Comparison of ENCODE assay signal across 17 cellular contexts in the genomic region with DNA sequence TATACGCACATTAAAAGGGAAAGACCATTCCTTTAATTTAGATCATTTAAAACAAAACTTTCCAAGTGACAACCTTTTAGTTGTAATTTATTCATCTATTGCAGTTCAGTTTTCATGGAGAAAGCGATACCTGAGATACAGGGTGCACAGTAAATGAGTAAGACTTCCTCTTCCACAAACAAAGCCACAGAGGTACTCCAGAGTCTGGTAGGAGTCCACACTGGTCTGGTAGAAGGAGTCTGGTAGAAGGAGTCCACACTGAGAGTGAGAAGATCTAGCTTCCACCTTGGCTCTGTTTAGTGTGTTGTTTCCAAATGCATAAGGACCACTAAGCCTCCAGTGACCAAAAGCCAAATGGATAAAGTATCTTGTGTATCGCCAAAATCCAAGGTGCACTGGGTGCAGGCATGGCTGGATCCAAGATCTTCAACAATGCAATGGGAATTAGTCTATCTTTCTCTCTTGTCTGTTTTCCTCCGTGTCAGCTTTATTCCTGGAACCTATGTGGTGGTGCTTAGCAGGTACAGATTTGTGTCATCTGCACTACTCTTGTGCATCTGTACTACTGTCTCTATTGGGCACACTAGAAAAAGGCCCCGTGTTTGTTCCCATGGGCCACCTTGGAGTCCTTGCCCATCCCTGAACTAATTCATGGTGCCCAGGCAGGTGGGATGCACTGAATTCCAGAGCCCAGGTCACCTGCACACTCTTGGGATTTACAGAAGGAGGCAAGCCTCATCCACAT.
DNase-seq lines count a peak whose midpoint lies in the region; ATAC-seq lines count a peak whose summit lies in the region.
"Had no signal": no experiment of that assay in that cellular context is flagged by ENCODE, and none has a peak within 500 bp of the region (broad histone marks: within the 10 kb centered on the region; RNA-seq: fewer than 3 reads in every experiment).

No MANE protein-coding gene starts in this region.

- POLR2A ChIA-PET in activated CD4-positive, alpha-beta memory T cell treated with anti-CD3 and anti-CD28 coated beads for 36 hours (lab: Charles Lee) = no interaction called here
- POLR2A ChIA-PET in activated CD4-positive, alpha-beta memory T cell treated with anti-CD3 and anti-CD28 coated beads, Interleukin-2, amount 10 ng/mL, durations not matched to agents 7 days and 5 days (lab: Charles Lee) = no interaction called here

- no peaks in the 10 kb centered on the region for H3K9me3 Mint-ChIP-seq in activated CD4-positive, alpha-beta memory T cell treated with anti-CD3 and anti-CD28 coated beads for 36 hours
- H3K9me3 Mint-ChIP-seq in activated CD4-positive, alpha-beta memory T cell treated with anti-CD3 and anti-CD28 coated beads, Interleukin-2, amount 10 ng/mL, durations not matched to agents 7 days and 5 days = no peaks in the 10 kb centered on the region
- H3K9me3 Mint-ChIP-seq: CD8-positive, alpha-beta memory T cell; H9 had no signal

- intact Hi-C loops in activated CD4-positive, alpha-beta memory T cell treated with anti-CD3 and anti-CD28 coated beads for 36 hours (cut with micrococcal nuclease) = no loop called here
- intact Hi-C loops in posterior vena cava (cut with DNase I) = no loop called here

- no peaks in the 10 kb centered on the region for H3K9me3 ChIP-seq in T-helper 17 cell (ENCODE audit: control insufficient read depth, low read length, poor library complexity, severe bottlenecking)
- H3K9me3 ChIP-seq: BLaER1, Caco-2 had no signal

- CTCF ChIA-PET in activated CD4-positive, alpha-beta memory T cell treated with anti-CD3 and anti-CD28 coated beads for 36 hours (lab: Charles Lee) = interaction anchor here (1.6 kb wide), 1 partner anchor 802 kb away, joined by 3 read pairs; no protein-coding TSS in a partner anchor
- CTCF ChIA-PET in activated CD4-positive, alpha-beta memory T cell treated with anti-CD3 and anti-CD28 coated beads, Interleukin-2, amount 10 ng/mL, durations not matched to agents 7 days and 5 days (lab: Charles Lee) = interaction anchor here (0.6 to 0.7 kb wide), 2 partner anchors 22 to 251 kb away, joined by 3 to 4 read pairs; no protein-coding TSS in a partner anchor

- peaks cover 49% of the 10 kb centered on the region for H3K4me1 Mint-ChIP-seq in activated CD4-positive, alpha-beta memory T cell treated with anti-CD3 and anti-CD28 coated beads for 36 hours (ENCODE audit: low read depth)
- peaks cover 45% of the 10 kb centered on the region for H3K4me1 Mint-ChIP-seq in activated CD4-positive, alpha-beta memory T cell treated with anti-CD3 and anti-CD28 coated beads, Interleukin-2, amount 10 ng/mL, durations not matched to agents 7 days and 5 days
- peaks cover 17% of the 10 kb centered on the region for H3K4me1 Mint-ChIP-seq in T-helper 17 cell

- DNase-seq in activated CD4-positive, alpha-beta memory T cell treated with anti-CD3 and anti-CD28 coated beads for 36 hours = no peak
- no peak for DNase-seq in activated CD4-positive, alpha-beta memory T cell treated with anti-CD3 and anti-CD28 coated beads, Interleukin-2, amount 10 ng/mL, durations not matched to agents 7 days and 5 days
- peak; percentile 10 for DNase-seq in activated effector memory CD4-positive, alpha-beta T cell treated with anti-CD3 and anti-CD28 coated beads, Interleukin-2, amount 50 U/mL, for 16 hours
- no peak for DNase-seq in activated effector memory CD4-positive, alpha-beta T cell treated with Interleukin-2 at 50 U/mL for 16 hours
- no peak for DNase-seq in T-helper 17 cell
- peak; percentile 3 for DNase-seq in posterior vena cava (ENCODE audit: low spot score)
- DNase-seq in NAMALWA (ENCODE audit: low spot score) = no peak
- DNase-seq: 8988T; AML-193; Caco-2; CD8-positive, alpha-beta memory T cell; DND-41; GDM1; GOT3; H9 had no signal

- peak overlapping the region; percentile 19 for H3K27ac Mint-ChIP-seq in activated CD4-positive, alpha-beta memory T cell treated with anti-CD3 and anti-CD28 coated beads for 36 hours
- no peak overlapping the region for H3K27ac Mint-ChIP-seq in activated CD4-positive, alpha-beta memory T cell treated with anti-CD3 and anti-CD28 coated beads, Interleukin-2, amount 10 ng/mL, durations not matched to agents 7 days and 5 days
- H3K27ac Mint-ChIP-seq in T-helper 17 cell = peak overlapping the region; percentile 14
- H3K27ac Mint-ChIP-seq: H9 had no signal

- no peak for ATAC-seq in T-helper 17 cell
- ATAC-seq in HG03045 (IDR thresholded peaks at IDR 0.05; ENCODE audit: unreplicated experiment) = no peak

- no peak overlapping the region for H3K4me3 Mint-ChIP-seq in activated CD4-positive, alpha-beta memory T cell treated with anti-CD3 and anti-CD28 coated beads for 36 hours
- no peak overlapping the region for H3K4me3 Mint-ChIP-seq in activated CD4-positive, alpha-beta memory T cell treated with anti-CD3 and anti-CD28 coated beads, Interleukin-2, amount 10 ng/mL, durations not matched to agents 7 days and 5 days
- H3K4me3 Mint-ChIP-seq in T-helper 17 cell = no peak overlapping the region
- H3K4me3 Mint-ChIP-seq: CD8-positive, alpha-beta memory T cell; H9 had no signal

- H3K36me3 Mint-ChIP-seq in activated CD4-positive, alpha-beta memory T cell treated with anti-CD3 and anti-CD28 coated beads for 36 hours = no peaks in the 10 kb centered on the region
- H3K36me3 Mint-ChIP-seq in activated CD4-positive, alpha-beta memory T cell treated with anti-CD3 and anti-CD28 coated beads, Interleukin-2, amount 10 ng/mL, durations not matched to agents 7 days and 5 days (ENCODE audit: low read depth) = no peaks in the 10 kb centered on the region
- no peaks in the 10 kb centered on the region for H3K36me3 Mint-ChIP-seq in T-helper 17 cell (ENCODE audit: low read depth)

- no peaks in the 10 kb centered on the region for H3K27me3 Mint-ChIP-seq in activated CD4-positive, alpha-beta memory T cell treated with anti-CD3 and anti-CD28 coated beads for 36 hours
- H3K27me3 Mint-ChIP-seq in activated CD4-positive, alpha-beta memory T cell treated with anti-CD3 and anti-CD28 coated beads, Interleukin-2, amount 10 ng/mL, durations not matched to agents 7 days and 5 days = no peaks in the 10 kb centered on the region
- H3K27me3 Mint-ChIP-seq in T-helper 17 cell = no peaks in the 10 kb centered on the region
- H3K27me3 Mint-ChIP-seq: CD8-positive, alpha-beta memory T cell had no signal

Comparison
In these comparisons a context has a peak if more than half of its experiments do, and no peak if none do; other contexts are left out.
1. DNase-seq: peak in activated effector memory CD4-positive, alpha-beta T cell treated with anti-CD3 and anti-CD28 coated beads, Interleukin-2, amount 50 U/mL, for 16 hours (single experiment) and posterior vena cava (single experiment); none in activated CD4-positive, alpha-beta memory T cell treated with anti-CD3 and anti-CD28 coated beads for 36 hours (single experiment), activated CD4-positive, alpha-beta memory T cell treated with anti-CD3 and anti-CD28 coated beads, Interleukin-2, amount 10 ng/mL, durations not matched to agents 7 days and 5 days (single experiment), activated effector memory CD4-positive, alpha-beta T cell treated with Interleukin-2 at 50 U/mL for 16 hours (single experiment), T-helper 17 cell (0 of 3) and NAMALWA (single experiment).